ENCODE assay signal across 1 cellular context in the genomic region with DNA sequence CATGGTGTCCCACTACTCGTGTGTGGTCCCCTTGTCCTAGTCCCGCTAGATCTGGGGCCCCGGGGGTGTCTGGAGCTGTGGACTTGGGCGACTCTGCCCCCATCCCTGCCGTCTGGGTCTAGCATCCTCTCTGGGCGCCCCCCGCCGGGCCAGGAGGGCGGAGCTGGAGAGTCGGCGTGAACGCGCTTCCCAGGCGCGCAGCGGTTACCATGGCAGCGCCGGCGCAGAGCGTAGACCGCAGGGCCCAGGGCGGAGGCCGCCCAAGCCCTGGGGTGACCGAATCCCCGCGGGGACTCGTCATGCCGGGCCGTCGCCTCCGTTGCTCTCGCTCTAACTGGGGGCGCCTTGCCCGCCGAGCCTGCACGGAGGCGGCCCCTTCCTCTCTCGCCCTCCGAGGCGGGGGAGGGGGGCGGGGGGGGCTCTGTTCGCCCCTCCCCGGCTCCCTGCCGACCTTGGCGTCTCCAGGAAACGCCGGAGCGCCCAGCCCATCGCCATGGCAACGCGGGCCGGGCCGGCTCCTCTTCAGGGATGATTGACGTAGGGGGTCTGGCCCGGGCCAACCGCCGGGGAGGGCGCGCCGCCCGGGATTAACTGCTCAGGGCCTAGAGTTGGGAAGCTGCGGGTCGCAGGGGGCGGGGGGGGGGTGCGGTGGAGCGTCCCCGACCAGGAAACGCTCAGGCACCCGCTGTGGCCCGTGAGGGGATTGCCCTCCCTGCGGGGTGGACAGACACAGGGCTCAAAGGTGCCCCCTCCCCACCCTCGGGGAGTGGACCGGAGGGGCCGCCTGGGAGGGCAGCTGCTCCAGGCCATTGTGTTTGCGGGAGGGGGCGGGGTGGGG.
TF ChIP-seq lines count a peak whose summit lies in the region.

No MANE protein-coding gene starts in this region.

TF ChIP-seq in K562, 482 proteins besides CTCF, POLR2A, EP300 and RAD21 (continued from another document):
- TF ChIP-seq PKNOX1 (IDR thresholded peaks at IDR 0.05) (peak; percentile 98), MAZ (CRISPR knock-in tag; conservative IDR thresholded peaks at IDR 0.05 in 1 of 2, IDR thresholded peaks at IDR 0.05 in 1 of 2) (peak; percentile 67 to 82; a peak in 3 of 4 replicates), TCF15 (CRISPR knock-in tag; IDR thresholded peaks at IDR 0.05) (no peak), ARID4B (CRISPR knock-in tag; IDR thresholded peaks at IDR 0.05) (peak; percentile 81), CAMTA2 (CRISPR knock-in tag; conservative IDR thresholded peaks at IDR 0.05) (no peak), NFATC3 (IDR thresholded peaks at IDR 0.05) (no peak)
TF ChIP-seq in K562: peak in this region for 74.
